2 cellular contexts compared by ENCODE assay signal in the genomic region with DNA sequence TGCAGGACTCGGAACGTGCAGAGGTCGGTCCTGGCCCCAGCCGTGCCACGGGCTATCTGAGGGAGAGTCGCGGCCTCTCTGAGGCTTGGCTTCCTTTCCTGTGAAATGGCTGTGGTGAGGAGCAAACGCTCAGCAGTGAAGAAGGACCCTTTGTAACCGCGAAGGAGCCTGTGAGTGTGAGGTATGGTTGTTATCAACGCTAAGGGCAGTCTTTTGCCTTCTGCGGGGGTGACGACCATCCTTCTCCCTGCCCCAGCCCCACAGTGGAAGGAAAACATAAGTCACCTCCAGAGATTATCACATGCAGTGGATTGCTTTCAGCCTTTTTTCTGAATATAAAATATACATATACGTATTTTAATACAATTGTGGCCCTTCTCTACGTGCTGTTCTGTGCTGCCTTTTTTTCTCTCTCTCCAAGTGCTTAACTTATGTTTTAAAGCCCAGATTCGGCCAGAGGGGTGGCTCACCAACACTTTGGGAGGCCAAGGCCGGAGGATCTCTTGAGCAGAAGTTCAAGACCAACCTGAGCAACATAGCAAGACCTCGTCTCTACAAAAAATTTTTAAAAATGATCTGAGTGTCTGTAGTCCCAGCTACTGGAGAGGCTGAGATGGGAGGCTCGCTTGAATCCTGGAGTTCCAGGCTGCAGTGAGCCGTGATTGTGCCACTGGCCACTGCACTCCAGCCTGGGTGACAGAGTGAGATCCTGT.
A peak's percentile ranks its signal among the peaks of the same experiment; 100 is the strongest.
TF ChIP-seq lines count a peak whose summit lies in the region.

No MANE protein-coding gene starts in this region.

TF ChIP-seq in A549, 52 proteins besides CTCF, POLR2A, EP300 and RAD21:
- TF ChIP-seq MAZ (IDR thresholded peaks at IDR 0.05; ENCODE audit: borderline replicate concordance, low read depth, low read length) (no peak), MAFK (IDR thresholded peaks at IDR 0.05; ENCODE audit: partially characterized antibody) (no peak), RARB (CRISPR knock-in tag; IDR thresholded peaks at IDR 0.05) (no peak), KDM5A (IDR thresholded peaks at IDR 0.05) (peak; percentile 51; the same call in 1 of the 2 replicates), SREBF2 (IDR thresholded peaks at IDR 0.05) (no peak)
- TF ChIP-seq, protein P1, sequence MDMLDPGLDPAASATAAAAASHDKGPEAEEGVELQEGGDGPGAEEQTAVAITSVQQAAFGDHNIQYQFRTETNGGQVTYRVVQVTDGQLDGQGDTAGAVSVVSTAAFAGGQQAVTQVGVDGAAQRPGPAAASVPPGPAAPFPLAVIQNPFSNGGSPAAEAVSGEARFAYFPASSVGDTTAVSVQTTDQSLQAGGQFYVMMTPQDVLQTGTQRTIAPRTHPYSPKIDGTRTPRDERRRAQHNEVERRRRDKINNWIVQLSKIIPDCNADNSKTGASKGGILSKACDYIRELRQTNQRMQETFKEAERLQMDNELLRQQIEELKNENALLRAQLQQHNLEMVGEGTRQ (IDR thresholded peaks at IDR 0.05): no peak
- TF ChIP-seq, protein P2, sequence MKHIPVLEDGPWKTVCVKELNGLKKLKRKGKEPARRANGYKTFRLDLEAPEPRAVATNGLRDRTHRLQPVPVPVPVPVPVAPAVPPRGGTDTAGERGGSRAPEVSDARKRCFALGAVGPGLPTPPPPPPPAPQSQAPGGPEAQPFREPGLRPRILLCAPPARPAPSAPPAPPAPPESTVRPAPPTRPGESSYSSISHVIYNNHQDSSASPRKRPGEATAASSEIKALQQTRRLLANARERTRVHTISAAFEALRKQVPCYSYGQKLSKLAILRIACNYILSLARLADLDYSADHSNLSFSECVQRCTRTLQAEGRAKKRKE (CRISPR knock-in tag; IDR thresholded peaks at IDR 0.05; ENCODE audit: low read depth): no peak
- TF ChIP-seq, protein P3, sequence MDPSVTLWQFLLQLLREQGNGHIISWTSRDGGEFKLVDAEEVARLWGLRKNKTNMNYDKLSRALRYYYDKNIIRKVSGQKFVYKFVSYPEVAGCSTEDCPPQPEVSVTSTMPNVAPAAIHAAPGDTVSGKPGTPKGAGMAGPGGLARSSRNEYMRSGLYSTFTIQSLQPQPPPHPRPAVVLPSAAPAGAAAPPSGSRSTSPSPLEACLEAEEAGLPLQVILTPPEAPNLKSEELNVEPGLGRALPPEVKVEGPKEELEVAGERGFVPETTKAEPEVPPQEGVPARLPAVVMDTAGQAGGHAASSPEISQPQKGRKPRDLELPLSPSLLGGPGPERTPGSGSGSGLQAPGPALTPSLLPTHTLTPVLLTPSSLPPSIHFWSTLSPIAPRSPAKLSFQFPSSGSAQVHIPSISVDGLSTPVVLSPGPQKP (IDR thresholded peaks at IDR 0.05; ENCODE audit: low read depth, low read length): no peak
TF ChIP-seq in A549: peak in this region for 1.

TF ChIP-seq in K562, 482 proteins besides CTCF, POLR2A, EP300 and RAD21:
- TF ChIP-seq RAD51 (IDR thresholded peaks at IDR 0.05; ENCODE audit: borderline replicate concordance, low read depth) (no peak), ZNF24 (IDR thresholded peaks at IDR 0.05) (0 out of 2 replicates have a peak, but pooled peaks have one; percentile 3), ESRRA (IDR thresholded peaks at IDR 0.05; ENCODE audit: borderline replicate concordance, low read depth) (0 out of 2 replicates have a peak, but pooled peaks have one; percentile 5), SNRNP70 (optimal IDR thresholded peaks at IDR 0.05; ENCODE audit: low read depth, low read length) (no peak), ZNF431 (CRISPR knock-in tag; IDR thresholded peaks at IDR 0.05) (0 out of 2 replicates have a peak, but pooled peaks have one; percentile 2), HDGF (IDR thresholded peaks at IDR 0.05) (no peak), POLR2G (IDR thresholded peaks at IDR 0.05; ENCODE audit: low read depth, low read length) (no peak), MEF2D (tag; conservative IDR thresholded peaks at IDR 0.05; ENCODE audit: low read depth) (no peak), MAZ (CRISPR knock-in tag; conservative IDR thresholded peaks at IDR 0.05 in 1 of 2, IDR thresholded peaks at IDR 0.05 in 1 of 2) (0 out of 4 replicates have a peak, but pooled peaks of 1 of the 2 experiments have one; percentile 3), FOS (IDR thresholded peaks at IDR 0.05; ENCODE audit: extremely low read depth, insufficient read length) (no peak), KLF10 (CRISPR knock-in tag; IDR thresholded peaks at IDR 0.05) (no peak), CBFB (CRISPR knock-in tag; IDR thresholded peaks at IDR 0.05) (0 out of 2 replicates have a peak, but pooled peaks have one; percentile 50), ATF1 (CRISPR knock-in tag; IDR thresholded peaks at IDR 0.05) (no peak), ATF1 (tag; IDR thresholded peaks at IDR 0.05) (0 out of 2 replicates have a peak, but pooled peaks have one; percentile 21), NFIC (IDR thresholded peaks at IDR 0.05) (no peak), SP2 (IDR thresholded peaks at IDR 0.05; ENCODE audit: extremely low read depth, low read depth, low read length, poor library complexity, severe bottlenecking) (no peak), DNMT1 (IDR thresholded peaks at IDR 0.05) (no peak), HNRNPUL1 (IDR thresholded peaks at IDR 0.05; ENCODE audit: low read length) (no peak), JUND (IDR thresholded peaks at IDR 0.05; ENCODE audit: borderline replicate concordance, low read depth, low read length) (no peak), JUND (tag; IDR thresholded peaks at IDR 0.05; ENCODE audit: borderline replicate concordance, low read depth, low read length) (no peak)
- TF ChIP-seq, protein P4, sequence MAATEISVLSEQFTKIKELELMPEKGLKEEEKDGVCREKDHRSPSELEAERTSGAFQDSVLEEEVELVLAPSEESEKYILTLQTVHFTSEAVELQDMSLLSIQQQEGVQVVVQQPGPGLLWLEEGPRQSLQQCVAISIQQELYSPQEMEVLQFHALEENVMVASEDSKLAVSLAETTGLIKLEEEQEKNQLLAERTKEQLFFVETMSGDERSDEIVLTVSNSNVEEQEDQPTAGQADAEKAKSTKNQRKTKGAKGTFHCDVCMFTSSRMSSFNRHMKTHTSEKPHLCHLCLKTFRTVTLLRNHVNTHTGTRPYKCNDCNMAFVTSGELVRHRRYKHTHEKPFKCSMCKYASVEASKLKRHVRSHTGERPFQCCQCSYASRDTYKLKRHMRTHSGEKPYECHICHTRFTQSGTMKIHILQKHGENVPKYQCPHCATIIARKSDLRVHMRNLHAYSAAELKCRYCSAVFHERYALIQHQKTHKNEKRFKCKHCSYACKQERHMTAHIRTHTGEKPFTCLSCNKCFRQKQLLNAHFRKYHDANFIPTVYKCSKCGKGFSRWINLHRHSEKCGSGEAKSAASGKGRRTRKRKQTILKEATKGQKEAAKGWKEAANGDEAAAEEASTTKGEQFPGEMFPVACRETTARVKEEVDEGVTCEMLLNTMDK (IDR thresholded peaks at IDR 0.05; ENCODE audit: borderline replicate concordance, insufficient read depth, low read depth, low read length, poor library complexity, severe bottlenecking): no peak
- TF ChIP-seq, protein P5, sequence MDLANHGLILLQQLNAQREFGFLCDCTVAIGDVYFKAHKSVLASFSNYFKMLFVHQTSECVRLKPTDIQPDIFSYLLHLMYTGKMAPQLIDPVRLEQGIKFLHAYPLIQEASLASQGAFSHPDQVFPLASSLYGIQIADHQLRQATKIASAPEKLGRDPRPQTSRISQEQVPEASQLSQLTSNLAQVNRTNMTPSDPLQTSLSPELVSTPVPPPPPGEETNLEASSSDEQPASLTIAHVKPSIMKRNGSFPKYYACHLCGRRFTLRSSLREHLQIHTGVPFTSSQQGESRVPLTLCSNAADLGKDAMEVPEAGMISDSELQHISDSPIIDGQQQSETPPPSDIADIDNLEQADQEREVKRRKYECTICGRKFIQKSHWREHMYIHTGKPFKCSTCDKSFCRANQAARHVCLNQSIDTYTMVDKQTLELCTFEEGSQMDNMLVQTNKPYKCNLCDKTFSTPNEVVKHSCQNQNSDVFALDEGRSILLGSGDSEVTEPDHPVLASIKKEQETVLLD (IDR thresholded peaks at IDR 0.05): no peak
- TF ChIP-seq, protein P6, sequence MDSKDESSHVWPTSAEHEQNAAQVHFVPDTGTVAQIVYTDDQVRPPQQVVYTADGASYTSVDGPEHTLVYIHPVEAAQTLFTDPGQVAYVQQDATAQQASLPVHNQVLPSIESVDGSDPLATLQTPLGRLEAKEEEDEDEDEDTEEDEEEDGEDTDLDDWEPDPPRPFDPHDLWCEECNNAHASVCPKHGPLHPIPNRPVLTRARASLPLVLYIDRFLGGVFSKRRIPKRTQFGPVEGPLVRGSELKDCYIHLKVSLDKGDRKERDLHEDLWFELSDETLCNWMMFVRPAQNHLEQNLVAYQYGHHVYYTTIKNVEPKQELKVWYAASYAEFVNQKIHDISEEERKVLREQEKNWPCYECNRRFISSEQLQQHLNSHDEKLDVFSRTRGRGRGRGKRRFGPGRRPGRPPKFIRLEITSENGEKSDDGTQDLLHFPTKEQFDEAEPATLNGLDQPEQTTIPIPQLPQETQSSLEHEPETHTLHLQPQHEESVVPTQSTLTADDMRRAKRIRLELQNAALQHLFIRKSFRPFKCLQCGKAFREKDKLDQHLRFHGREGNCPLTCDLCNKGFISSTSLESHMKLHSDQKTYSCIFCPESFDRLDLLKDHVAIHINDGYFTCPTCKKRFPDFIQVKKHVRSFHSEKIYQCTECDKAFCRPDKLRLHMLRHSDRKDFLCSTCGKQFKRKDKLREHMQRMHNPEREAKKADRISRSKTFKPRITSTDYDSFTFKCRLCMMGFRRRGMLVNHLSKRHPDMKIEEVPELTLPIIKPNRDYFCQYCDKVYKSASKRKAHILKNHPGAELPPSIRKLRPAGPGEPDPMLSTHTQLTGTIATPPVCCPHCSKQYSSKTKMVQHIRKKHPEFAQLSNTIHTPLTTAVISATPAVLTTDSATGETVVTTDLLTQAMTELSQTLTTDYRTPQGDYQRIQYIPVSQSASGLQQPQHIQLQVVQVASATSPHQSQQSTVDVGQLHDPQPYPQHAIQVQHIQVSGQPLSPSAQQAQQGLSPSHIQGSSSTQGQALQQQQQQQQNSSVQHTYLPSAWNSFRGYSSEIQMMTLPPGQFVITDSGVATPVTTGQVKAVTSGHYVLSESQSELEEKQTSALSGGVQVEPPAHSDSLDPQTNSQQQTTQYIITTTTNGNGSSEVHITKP (IDR thresholded peaks at IDR 0.05; ENCODE audit: partially characterized antibody): peak; percentile 1
- TF ChIP-seq, protein P7, sequence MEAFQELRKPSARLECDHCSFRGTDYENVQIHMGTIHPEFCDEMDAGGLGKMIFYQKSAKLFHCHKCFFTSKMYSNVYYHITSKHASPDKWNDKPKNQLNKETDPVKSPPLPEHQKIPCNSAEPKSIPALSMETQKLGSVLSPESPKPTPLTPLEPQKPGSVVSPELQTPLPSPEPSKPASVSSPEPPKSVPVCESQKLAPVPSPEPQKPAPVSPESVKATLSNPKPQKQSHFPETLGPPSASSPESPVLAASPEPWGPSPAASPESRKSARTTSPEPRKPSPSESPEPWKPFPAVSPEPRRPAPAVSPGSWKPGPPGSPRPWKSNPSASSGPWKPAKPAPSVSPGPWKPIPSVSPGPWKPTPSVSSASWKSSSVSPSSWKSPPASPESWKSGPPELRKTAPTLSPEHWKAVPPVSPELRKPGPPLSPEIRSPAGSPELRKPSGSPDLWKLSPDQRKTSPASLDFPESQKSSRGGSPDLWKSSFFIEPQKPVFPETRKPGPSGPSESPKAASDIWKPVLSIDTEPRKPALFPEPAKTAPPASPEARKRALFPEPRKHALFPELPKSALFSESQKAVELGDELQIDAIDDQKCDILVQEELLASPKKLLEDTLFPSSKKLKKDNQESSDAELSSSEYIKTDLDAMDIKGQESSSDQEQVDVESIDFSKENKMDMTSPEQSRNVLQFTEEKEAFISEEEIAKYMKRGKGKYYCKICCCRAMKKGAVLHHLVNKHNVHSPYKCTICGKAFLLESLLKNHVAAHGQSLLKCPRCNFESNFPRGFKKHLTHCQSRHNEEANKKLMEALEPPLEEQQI (IDR thresholded peaks at IDR 0.05): no peak
- TF ChIP-seq, protein P8, sequence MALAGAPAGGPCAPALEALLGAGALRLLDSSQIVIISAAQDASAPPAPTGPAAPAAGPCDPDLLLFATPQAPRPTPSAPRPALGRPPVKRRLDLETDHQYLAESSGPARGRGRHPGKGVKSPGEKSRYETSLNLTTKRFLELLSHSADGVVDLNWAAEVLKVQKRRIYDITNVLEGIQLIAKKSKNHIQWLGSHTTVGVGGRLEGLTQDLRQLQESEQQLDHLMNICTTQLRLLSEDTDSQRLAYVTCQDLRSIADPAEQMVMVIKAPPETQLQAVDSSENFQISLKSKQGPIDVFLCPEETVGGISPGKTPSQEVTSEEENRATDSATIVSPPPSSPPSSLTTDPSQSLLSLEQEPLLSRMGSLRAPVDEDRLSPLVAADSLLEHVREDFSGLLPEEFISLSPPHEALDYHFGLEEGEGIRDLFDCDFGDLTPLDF (CRISPR knock-in tag; IDR thresholded peaks at IDR 0.05): 0 out of 2 replicates have a peak, but pooled peaks have one; percentile 36
